ENCODE assay signal across 1 cellular context in genomic region chr3:72428803-72429202, GRCh38.
TF ChIP-seq lines count a peak whose summit lies in the region.

No MANE protein-coding gene starts in this region.

TF ChIP-seq in K562, 482 proteins besides CTCF, POLR2A, EP300 and RAD21 (continued from another document):
- TF ChIP-seq RB1 (IDR thresholded peaks at IDR 0.05; ENCODE audit: low read depth) (no peak), ZNF639 (CRISPR knock-in tag; conservative IDR thresholded peaks at IDR 0.05 in 1 of 2, IDR thresholded peaks at IDR 0.05 in 1 of 2) (no peak), HDGF (IDR thresholded peaks at IDR 0.05) (no peak), SUPT5H (IDR thresholded peaks at IDR 0.05) (no peak)
